ENCODE assay signal across 11 cellular contexts in the genomic region with DNA sequence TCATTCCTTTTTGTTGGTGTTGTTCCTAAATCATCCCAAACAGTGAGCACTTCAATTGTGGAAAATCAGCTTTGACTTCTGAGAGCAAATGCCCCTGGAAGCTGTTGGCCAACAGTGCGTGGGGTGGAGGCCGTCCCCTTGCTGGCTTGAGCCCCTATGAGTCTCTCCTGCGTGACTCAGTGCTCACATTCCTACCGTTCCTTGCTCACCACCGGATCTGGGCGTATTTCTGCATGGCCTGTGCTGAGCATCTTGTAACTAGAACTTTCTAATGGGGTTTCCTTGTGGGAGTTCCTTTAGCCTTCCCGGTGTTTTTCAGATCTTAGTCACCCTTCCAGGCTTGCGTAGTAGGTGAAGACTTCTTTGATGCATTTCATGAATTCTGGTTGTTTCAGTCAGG. TPM values are rescaled to one million over a fixed set of nuclear protein-coding genes. Genes with fewer than 3 reads are reported as not detected.
A peak's percentile ranks its signal among the peaks of the same experiment; 100 is the strongest.
DNase-seq lines count a peak whose midpoint lies in the region; ATAC-seq and TF ChIP-seq lines count a peak whose summit lies in the region.
"Had no signal": no experiment of that assay in that cellular context is flagged by ENCODE, and none has a peak within 500 bp of the region (broad histone marks: within the 10 kb centered on the region; RNA-seq: fewer than 3 reads in every experiment).

No MANE protein-coding gene starts in this region.

- DNase-seq in HFFc6 (peak; percentile 80), amniotic stem cell (lab: John Stamatoyannopoulos, UW) (peak; percentile 87), iris pigment epithelial cell (ENCODE audit: low read depth) (peak; percentile 91), GDM1 (lab: John Stamatoyannopoulos, UW) (no peak), WERI-Rb-1 (no peak)
- no peak for DNase-seq in activated naive CD4-positive, alpha-beta T cell (lab: John Stamatoyannopoulos, UW)

- ATAC-seq in GM19324 (IDR thresholded peaks at IDR 0.05; ENCODE audit: low FRiP score, unreplicated experiment) = no peak
- ATAC-seq: K562 had no signal

- H3K4me3 Mint-ChIP-seq in HFFc6 = no peak overlapping the region

- no peak overlapping the region for H3K27ac ChIP-seq in WERI-Rb-1

- no peaks in the 10 kb centered on the region for H3K9me3 ChIP-seq in WERI-Rb-1 (ENCODE audit: severe bottlenecking)
- H3K9me3 ChIP-seq: breast epithelium had no signal

- H3K9me3 Mint-ChIP-seq in HFFc6 = peaks cover 28% of the 10 kb centered on the region

- TF ChIP-seq CTCF in HFFc6 (IDR thresholded peaks at IDR 0.05) (no peak), WERI-Rb-1 (IDR thresholded peaks at IDR 0.05; ENCODE audit: low read depth, low read length) (no peak)

- H3K27me3 Mint-ChIP-seq in HFFc6 (ENCODE audit: insufficient read depth) = peaks cover 8% of the 10 kb centered on the region; the same call in 1 of the 2 replicates

- H3K27me3 ChIP-seq in WERI-Rb-1 (ENCODE audit: insufficient read depth, low read depth, severe bottlenecking) = peaks cover 2% of the 10 kb centered on the region
- H3K27me3 ChIP-seq: breast epithelium had no signal

- no peaks in the 10 kb centered on the region for H3K36me3 ChIP-seq in WERI-Rb-1
- H3K36me3 ChIP-seq: breast epithelium had no signal

- H3K27ac Mint-ChIP-seq in HFFc6 = peak overlapping the region; percentile 72

- H3K36me3 Mint-ChIP-seq in HFFc6 (ENCODE audit: low read depth) = no peaks in the 10 kb centered on the region

- peaks cover 31% of the 10 kb centered on the region for H3K4me1 Mint-ChIP-seq in HFFc6 (ENCODE audit: low read depth)

- no peak overlapping the region for H3K4me3 ChIP-seq in WERI-Rb-1 (ENCODE audit: low read depth, low read length)
- H3K4me3 ChIP-seq: breast epithelium, K562 had no signal

RNA-seq across cellular contexts. Expression of a gene that starts 7.2 kb away (rescaled TPM):
- not detected for total RNA-seq in HFFc6 (2021; fragmentation: NEBNext Ultra II Directional; extraction: Animal tissue kit (Norgen Biotek cat#: 25700))
- total RNA-seq: activated CD8-positive, alpha-beta memory T cell treated with anti-CD3 and anti-CD28 coated beads for 36 hours; breast epithelium; K562; subcutaneous adipose tissue had no signal

RNA-seq across cellular contexts. Expression of a gene that starts 14.7 kb away (rescaled TPM):
- total RNA-seq in HFFc6 (2021; fragmentation: NEBNext Ultra II Directional; extraction: Animal tissue kit (Norgen Biotek cat#: 25700)) = under 1 TPM in 3 of 6 experiments, not detected in 3; 0.07 to 0.40 (median 0.17) TPM

RNA-seq across cellular contexts. Expression of a gene that starts 50.6 kb away (rescaled TPM):
- not detected for total RNA-seq in HFFc6 (2021; fragmentation: NEBNext Ultra II Directional; extraction: Animal tissue kit (Norgen Biotek cat#: 25700))
- total RNA-seq: activated CD8-positive, alpha-beta memory T cell treated with anti-CD3 and anti-CD28 coated beads for 36 hours; K562; subcutaneous adipose tissue had no signal

Comparison
In these comparisons a context has a peak if more than half of its experiments do, and no peak if none do; other contexts are left out.
1. DNase-seq: peak in HFFc6 (single experiment), amniotic stem cell (single experiment) and iris pigment epithelial cell (single experiment); none in GDM1 (single experiment), activated naive CD4-positive, alpha-beta T cell (0 of 4) and WERI-Rb-1 (single experiment).